In genomic region chr20:6824401-6824800, GRCh38 we compare ENCODE assay signal across 26 cellular contexts.
"Had no signal": no experiment of that assay in that cellular context is flagged by ENCODE, and none has a peak within 500 bp of the region (broad histone marks: within the 10 kb centered on the region; RNA-seq: fewer than 3 reads in every experiment).

No MANE protein-coding gene starts in this region.

- H3K36me3 ChIP-seq: neural progenitor cell, ovary, right lobe of liver, sigmoid colon, suprapubic skin, tibial artery, transverse colon, upper lobe of right lung, uterus had no signal

- ATAC-seq: natural killer cell; psoas muscle; right cardiac atrium; right lobe of liver; stimulated activated memory B cell treated with anti-CD40 and anti-IgM and Interleukin-4, amounts not matched to agents 10 μg/mL and 1 μg/mL and 100 μg/mL, for 72 hours; stimulated activated naive CD8-positive, alpha-beta T cell treated with anti-CD3 and anti-CD28 coated beads, Interleukin-15, amount 100 ng/mL, for 72 hours; stimulated activated naive CD8-positive, alpha-beta T cell treated with anti-CD3 and anti-CD28 coated beads, Interleukin-15, Interleukin-2, amounts not matched to agents 100 U/mL and 50 U/mL, for 24 hours; upper lobe of right lung had no signal

- H3K9me3 ChIP-seq: ovary, psoas muscle, right lobe of liver, sigmoid colon, suprapubic skin, testis, tibial artery, transverse colon, upper lobe of right lung, uterus had no signal

- H3K4me3 ChIP-seq: neural progenitor cell, ovary, psoas muscle, right lobe of liver, sigmoid colon, suprapubic skin, testis, tibial artery, transverse colon, upper lobe of right lung, uterus had no signal

- DNase-seq: natural killer cell; occipital lobe; ovary; posterior cingulate gyrus; psoas muscle; right cardiac atrium; right lobe of liver; sigmoid colon; small intestine; stimulated activated CD4-positive, alpha-beta T cell treated with anti-CD3 and anti-CD28 coated beads, Interleukin-1b, Interleukin-23, amount 100 ng/mL, for 48 hours; stimulated activated CD4-positive, alpha-beta T cell treated with anti-CD3 and anti-CD28 coated beads, Interleukin-4, amount 100 ng/mL, for 1 hour; stimulated activated CD4-positive, alpha-beta T cell treated with anti-CD3 and anti-CD28 coated beads, Interleukin-4, amount 100 ng/mL, for 4 hours; stimulated activated CD8-positive, alpha-beta memory T cell treated with anti-CD3 and anti-CD28 coated beads, Interleukin-4, amount 100 ng/mL, for 48 hours; stimulated activated naive CD4-positive, alpha-beta T cell; stimulated activated naive CD8-positive, alpha-beta T cell treated with anti-CD3 and anti-CD28 coated beads, Interleukin-15, amount 100 ng/mL, for 72 hours; stimulated activated naive CD8-positive, alpha-beta T cell treated with anti-CD3 and anti-CD28 coated beads, Interleukin-15, Interleukin-2, amounts not matched to agents 100 U/mL and 50 U/mL, for 24 hours; substantia nigra; testis; tibial artery; transverse colon; upper lobe of right lung; uterus had no signal

- H3K9ac ChIP-seq: neural progenitor cell, parathyroid adenoma had no signal

- H3K4me2 ChIP-seq: neural progenitor cell had no signal

- H3K79me2 ChIP-seq: parathyroid adenoma had no signal

- H3K27me3 ChIP-seq: neural progenitor cell, ovary, right lobe of liver, sigmoid colon, suprapubic skin, testis, transverse colon, upper lobe of right lung, uterus had no signal

- H2AFZ ChIP-seq: neural progenitor cell, parathyroid adenoma had no signal

- H3K4me1 ChIP-seq: neural progenitor cell, parathyroid adenoma, psoas muscle, sigmoid colon, testis, tibial artery, transverse colon, upper lobe of right lung, uterus had no signal

- H3K27ac ChIP-seq: neural progenitor cell, ovary, parathyroid adenoma, psoas muscle, right lobe of liver, sigmoid colon, suprapubic skin, testis, tibial artery, transverse colon, upper lobe of right lung, uterus had no signal
